ENCODE assay signal across 7 cellular contexts in the genomic region with DNA sequence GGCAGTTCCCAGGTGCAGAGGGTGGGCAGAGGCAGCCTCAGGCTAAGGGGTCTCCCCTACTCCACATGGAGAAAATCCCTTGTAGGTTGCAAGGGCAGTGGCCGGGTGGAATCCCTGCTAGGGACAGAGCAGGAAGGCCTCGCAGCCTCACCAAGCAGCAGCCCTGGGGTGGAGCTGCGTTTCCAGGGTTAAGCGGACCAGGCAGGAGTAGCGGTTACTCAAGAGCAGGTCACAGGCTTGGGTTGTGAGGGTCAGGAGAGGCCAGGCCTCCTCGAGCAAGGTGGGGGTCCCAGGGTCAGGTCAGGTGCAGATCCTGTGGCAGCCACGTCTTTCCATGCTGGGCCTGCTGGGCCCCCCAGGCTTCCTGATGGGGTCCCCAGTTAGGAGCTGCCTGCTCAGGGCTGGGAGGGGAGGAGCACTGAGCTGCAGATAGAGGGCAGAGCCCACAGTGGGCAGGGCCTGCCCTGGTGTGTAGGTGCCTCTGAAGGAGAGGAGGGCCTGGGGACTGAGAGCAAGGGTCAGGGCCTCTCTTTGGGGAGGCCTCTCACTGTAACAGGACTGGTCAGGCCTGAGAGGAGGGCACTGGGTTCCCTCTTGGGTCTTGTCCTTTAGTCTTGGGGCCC. TPM values are rescaled to one million over a fixed set of nuclear protein-coding genes. Genes with fewer than 3 reads are reported as not detected.
DNase-seq lines count a peak whose midpoint lies in the region; ATAC-seq and TF ChIP-seq lines count a peak whose summit lies in the region.
"Not testable (repeated sequence)": the region's sequence is repeated elsewhere in the genome, so short reads cannot be mapped to it uniquely, and the experiment has no call there.

No MANE protein-coding gene starts in this region.

- H3K9me3 Mint-ChIP-seq in activated CD4-positive, alpha-beta T cell treated with anti-CD3 and anti-CD28 coated beads, Interleukin-2, amount 10 ng/mL, durations not matched to agents 24 days and 14 days; activated naive CD4-positive, alpha-beta T cell treated with anti-CD3 and anti-CD28 coated beads, Interleukin-2, amount 10 ng/mL, durations not matched to agents 7 days and 5 days; progenitor cell of endocrine pancreas (ENCODE audit: low read depth): not testable (repeated sequence)

- H3K4me2 ChIP-seq in DND-41 (ENCODE audit: insufficient read depth, low read length), result not testable (repeated sequence)

- H3K9ac ChIP-seq in DND-41 (ENCODE audit: low read depth, low read length), result not testable (repeated sequence)

- not testable (repeated sequence) for H3K4me1 ChIP-seq in DND-41 (ENCODE audit: insufficient read depth, low read length); lung (ENCODE audit: control insufficient read depth in 2 of 2, insufficient read depth in 2 of 2, low read length in 2 of 2); upper lobe of right lung

- H3K36me3 Mint-ChIP-seq in activated CD4-positive, alpha-beta T cell treated with anti-CD3 and anti-CD28 coated beads, Interleukin-2, amount 10 ng/mL, durations not matched to agents 24 days and 14 days (ENCODE audit: low read depth), result peaks cover 47% of the 10 kb centered on the region
- peaks cover 46% of the 10 kb centered on the region for H3K36me3 Mint-ChIP-seq in activated naive CD4-positive, alpha-beta T cell treated with anti-CD3 and anti-CD28 coated beads, Interleukin-2, amount 10 ng/mL, durations not matched to agents 7 days and 5 days
- H3K36me3 Mint-ChIP-seq in progenitor cell of endocrine pancreas (ENCODE audit: insufficient read depth), result not testable (repeated sequence)

- not testable (repeated sequence) for TF ChIP-seq CTCF in DND-41 (IDR thresholded peaks at IDR 0.05; ENCODE audit: borderline replicate concordance, extremely low read depth, low read length, poor library complexity, severe bottlenecking); lung (IDR thresholded peaks at IDR 0.05; ENCODE audit: control extremely low read depth, extremely low read depth); progenitor cell of endocrine pancreas (IDR thresholded peaks at IDR 0.05; ENCODE audit: unreplicated experiment); upper lobe of right lung (IDR thresholded peaks at IDR 0.05)

- H3K4me3 ChIP-seq in DND-41 (ENCODE audit: low read depth in 1 of 2, low read length in 2 of 2); lung; upper lobe of right lung: not testable (repeated sequence)

- H3K27ac Mint-ChIP-seq in activated CD4-positive, alpha-beta T cell treated with anti-CD3 and anti-CD28 coated beads, Interleukin-2, amount 10 ng/mL, durations not matched to agents 24 days and 14 days, result not testable (repeated sequence)
- peak overlapping the region; percentile 19 for H3K27ac Mint-ChIP-seq in activated naive CD4-positive, alpha-beta T cell treated with anti-CD3 and anti-CD28 coated beads, Interleukin-2, amount 10 ng/mL, durations not matched to agents 7 days and 5 days
- peak overlapping the region; percentile 75 for H3K27ac Mint-ChIP-seq in progenitor cell of endocrine pancreas

- H3K9me3 ChIP-seq in DND-41 (ENCODE audit: insufficient read depth, low read length, severe bottlenecking); lung (ENCODE audit: control insufficient read depth in 2 of 2, insufficient read depth in 1 of 2, low read length in 1 of 2); upper lobe of right lung: not testable (repeated sequence)

- WGBS in lung, 2 donors, result 89 to 92% methylated on average over 7 of the region's 7 CpGs

- not testable (repeated sequence) for H3K4me3 Mint-ChIP-seq in activated CD4-positive, alpha-beta T cell treated with anti-CD3 and anti-CD28 coated beads, Interleukin-2, amount 10 ng/mL, durations not matched to agents 24 days and 14 days; activated naive CD4-positive, alpha-beta T cell treated with anti-CD3 and anti-CD28 coated beads, Interleukin-2, amount 10 ng/mL, durations not matched to agents 7 days and 5 days; progenitor cell of endocrine pancreas (ENCODE audit: low read depth)

- not testable (repeated sequence) for H3K27me3 ChIP-seq in DND-41 (ENCODE audit: insufficient read depth, low read length, poor library complexity); lung (ENCODE audit: control insufficient read depth, insufficient read depth); upper lobe of right lung

- peaks cover 46% of the 10 kb centered on the region for H4K20me1 ChIP-seq in DND-41 (ENCODE audit: insufficient read depth, low read length)

- intact Hi-C loops in activated CD4-positive, alpha-beta T cell treated with anti-CD3 and anti-CD28 coated beads, Interleukin-2, amount 10 ng/mL, durations not matched to agents 24 days and 14 days (cut with micrococcal nuclease); upper lobe of right lung (cut with DNase I): not testable (repeated sequence)

- not testable (repeated sequence) for H2AFZ ChIP-seq in DND-41 (ENCODE audit: low read depth, low read length)

- H3K36me3 ChIP-seq in DND-41 (ENCODE audit: insufficient read depth, low read length), result peaks cover 73% of the 10 kb centered on the region
- H3K36me3 ChIP-seq in lung (ENCODE audit: control insufficient read depth in 2 of 2, insufficient read depth in 2 of 2, low read length in 2 of 2), result peaks cover 5 to 48% of the 10 kb centered on the region in 2 donors
- peaks cover 67% of the 10 kb centered on the region for H3K36me3 ChIP-seq in upper lobe of right lung

- H3K4me1 Mint-ChIP-seq in activated CD4-positive, alpha-beta T cell treated with anti-CD3 and anti-CD28 coated beads, Interleukin-2, amount 10 ng/mL, durations not matched to agents 24 days and 14 days; activated naive CD4-positive, alpha-beta T cell treated with anti-CD3 and anti-CD28 coated beads, Interleukin-2, amount 10 ng/mL, durations not matched to agents 7 days and 5 days; progenitor cell of endocrine pancreas (ENCODE audit: low read depth): not testable (repeated sequence)

- H3K27me3 Mint-ChIP-seq in activated CD4-positive, alpha-beta T cell treated with anti-CD3 and anti-CD28 coated beads, Interleukin-2, amount 10 ng/mL, durations not matched to agents 24 days and 14 days; activated naive CD4-positive, alpha-beta T cell treated with anti-CD3 and anti-CD28 coated beads, Interleukin-2, amount 10 ng/mL, durations not matched to agents 7 days and 5 days; progenitor cell of endocrine pancreas: not testable (repeated sequence)

- CTCF ChIA-PET in activated naive CD4-positive, alpha-beta T cell treated with anti-CD3 and anti-CD28 coated beads, Interleukin-2, amount 10 ng/mL, durations not matched to agents 7 days and 5 days (lab: Charles Lee), result interaction anchor here (1.5 kb wide), 1 partner anchor 14 kb away, joined by 4 read pairs; no protein-coding TSS in a partner anchor

- DNase-seq in DND-41; activated naive CD4-positive, alpha-beta T cell treated with anti-CD3 and anti-CD28 coated beads, Interleukin-2, amount 10 ng/mL, durations not matched to agents 7 days and 5 days; progenitor cell of endocrine pancreas (ENCODE audit: low spot score, unreplicated experiment); upper lobe of right lung: not testable (repeated sequence)
- peak; percentile 50 for DNase-seq in activated CD4-positive, alpha-beta T cell treated with anti-CD3 and anti-CD28 coated beads, Interleukin-2, amount 10 ng/mL, durations not matched to agents 24 days and 14 days
- DNase-seq in ecto neural progenitor cell (ENCODE audit: low spot score) (peak; percentile 29), lung (ENCODE audit: low spot score) (peak; percentile 27)

- H3K79me2 ChIP-seq in DND-41 (ENCODE audit: insufficient read depth, low read length), result peaks cover 28% of the 10 kb centered on the region

- ATAC-seq in DND-41 (ENCODE audit: insufficient read depth, low read depth) (peak; percentile 23; the same call in 1 of the 3 replicates), upper lobe of right lung (peak; percentile 23)
- not testable (repeated sequence) for ATAC-seq in lung (ENCODE audit: insufficient read depth, low FRiP score)

- not testable (repeated sequence) for H3K27ac ChIP-seq in DND-41 (ENCODE audit: low read length); lung (ENCODE audit: low read depth in 1 of 2, low read length in 1 of 2); upper lobe of right lung

RNA-seq across cellular contexts. Expression of a gene that starts 10.9 kb away (rescaled TPM):
- 6.5 and 7.3 TPM in 2 replicates for total RNA-seq in activated CD4-positive, alpha-beta T cell treated with anti-CD3 and anti-CD28 coated beads, Interleukin-2, amount 10 ng/mL, durations not matched to agents 24 days and 14 days
- total RNA-seq in lung (10 to 100 TPM; 16.5 to 48.2 TPM), progenitor cell of endocrine pancreas (8.9 and 10.1 TPM in 2 replicates), upper lobe of right lung (36.6 TPM)
- 10 to 100 TPM; 27.7 to 28.0 TPM for polyA plus RNA-seq in lung

RNA-seq across cellular contexts. Expression of a gene that starts 57.3 kb away (rescaled TPM):
- 3,406 and 3,483 TPM in 2 replicates for total RNA-seq in activated CD4-positive, alpha-beta T cell treated with anti-CD3 and anti-CD28 coated beads, Interleukin-2, amount 10 ng/mL, durations not matched to agents 24 days and 14 days
- total RNA-seq in lung (1,000 to 10,000 TPM in 1 of 2 donors, 100 to 1,000 TPM in 1; 668 to 1,563 TPM), progenitor cell of endocrine pancreas (28.2 and 43.4 TPM in 2 replicates), upper lobe of right lung (2,632 TPM)
- polyA plus RNA-seq in lung, result 1,000 to 10,000 TPM; 1,310 to 3,772 TPM

Comparison
In these comparisons a context has a peak if more than half of its experiments do, and no peak if none do; other contexts are left out.
1. RNA of a gene that starts 57.3 kb away (total RNA-seq): 3,406 to 3,483 TPM in activated CD4-positive, alpha-beta T cell treated with anti-CD3 and anti-CD28 coated beads, Interleukin-2, amount 10 ng/mL, durations not matched to agents 24 days and 14 days, 2,632 TPM in upper lobe of right lung (single experiment) and 668 to 1,563 TPM in lung; 28.2 to 43.4 TPM in progenitor cell of endocrine pancreas; every median in the first group is over 10 times any median in the second.